Comparison of ENCODE assay signal across 8 cellular contexts in the genomic region with DNA sequence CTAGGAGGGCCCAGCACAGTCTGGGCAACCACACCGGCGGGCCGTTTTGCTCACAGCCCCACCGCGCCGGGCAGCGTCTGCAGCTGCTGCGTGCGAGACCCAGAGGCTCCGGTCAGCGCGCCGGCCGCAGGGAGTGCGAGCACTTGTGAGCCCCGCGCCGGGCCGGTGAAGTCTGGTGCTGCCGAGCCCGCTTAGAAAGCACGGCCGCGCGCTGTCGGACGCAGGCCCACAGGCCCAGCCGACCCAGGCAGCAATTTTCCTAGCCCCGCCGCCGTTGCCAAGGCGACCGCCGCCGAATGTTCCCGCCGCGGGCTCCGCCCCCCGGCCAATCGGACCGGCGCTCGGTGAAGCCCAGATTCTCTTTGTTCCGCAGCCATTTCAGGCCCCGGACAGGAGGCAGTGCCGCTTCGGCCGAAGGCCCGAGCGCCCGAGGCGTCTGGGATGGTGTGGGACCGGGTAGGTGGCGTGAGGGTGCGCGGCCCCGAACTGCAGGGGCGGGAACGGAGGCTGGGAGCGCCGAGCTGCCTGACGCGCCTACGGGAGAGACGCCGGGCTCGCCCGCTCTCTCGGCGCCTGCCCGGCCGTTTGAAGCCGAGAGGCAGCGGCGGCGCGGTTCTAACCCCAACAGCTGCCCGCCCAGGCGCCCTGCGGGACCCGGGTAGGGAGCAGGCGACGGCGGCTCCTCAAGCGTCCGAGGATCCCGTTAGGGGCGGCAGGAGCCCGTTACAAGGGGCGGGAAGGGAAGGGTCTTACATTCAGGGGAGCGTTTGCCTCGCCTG. TPM values are rescaled to one million over a fixed set of nuclear protein-coding genes. Genes with fewer than 3 reads are reported as not detected.
DNase-seq lines count a peak whose midpoint lies in the region; ATAC-seq and TF ChIP-seq lines count a peak whose summit lies in the region.

Gene TNPO1, plus strand, starts transcription at position 365 of the 779 bp plus-strand sequence. Its CDS starts 77 bp downstream, at position 442.

- peak within 1 kb of the TSS; percentile 92 for H3K4me2 ChIP-seq in parathyroid adenoma (ENCODE audit: low read length)

- H3K4me3 ChIP-seq in adipocyte (ENCODE audit: low read length) (peak within 1 kb of the TSS; percentile 94), cardiac muscle cell (peak within 1 kb of the TSS; percentile 75), parathyroid adenoma (ENCODE audit: low read depth, low read length) (peak within 1 kb of the TSS; percentile 70), tibial artery (peak within 1 kb of the TSS; percentile 68 to 86)

- H2AFZ ChIP-seq in parathyroid adenoma, result peak within 1 kb of the TSS; percentile 98

- peak within 1 kb of the TSS; percentile 98 for H3K27ac ChIP-seq in cardiac muscle cell
- H3K27ac ChIP-seq in parathyroid adenoma, result peak within 1 kb of the TSS; percentile 98
- peak within 1 kb of the TSS; percentile 96 to 99 for H3K27ac ChIP-seq in tibial artery

- peak within 1 kb of the TSS; percentile 99 for H3K9ac ChIP-seq in adipocyte (ENCODE audit: low read length)
- peak within 1 kb of the TSS; percentile 79 for H3K9ac ChIP-seq in parathyroid adenoma

- H3K27me3 ChIP-seq in adipocyte (replicated peaks; ENCODE audit: control insufficient read depth, insufficient read depth, low read length) (no peaks in the 10 kb centered on the region), cardiac muscle cell (no peaks in the 10 kb centered on the region), parathyroid adenoma (ENCODE audit: control insufficient read depth, insufficient read depth, low read length) (no peaks in the 10 kb centered on the region), tibial artery (no peaks in the 10 kb centered on the region)

- TF ChIP-seq CTCF in GM10266 (IDR thresholded peaks at IDR 0.05; ENCODE audit: control insufficient read depth, insufficient read depth, low read depth, missing control alignments), result no peak
- TF ChIP-seq CTCF in cardiac muscle cell (IDR thresholded peaks at IDR 0.05; ENCODE audit: low read depth, low read length), result no peak
- TF ChIP-seq CTCF in parathyroid adenoma (IDR thresholded peaks at IDR 0.05), result peak; percentile 10
- TF ChIP-seq CTCF in tibial artery (IDR thresholded peaks at IDR 0.05), result no peak

- H3K79me2 ChIP-seq in parathyroid adenoma, result peaks cover 29% of the 10 kb centered on the region

- peak; percentile 89 for DNase-seq in GM10266 (ENCODE audit: extremely low spot score)
- DNase-seq in NCI-H1048 (lab: John Stamatoyannopoulos, UW), result peak; percentile 75
- DNase-seq in T follicular helper cell (ENCODE audit: low read depth), result peak; percentile 71
- DNase-seq in adipocyte (ENCODE audit: low read depth), result peak; percentile 96
- peak; percentile 96 to 97 for DNase-seq in cardiac muscle cell (ENCODE audit: low read depth in 1 of 2, low spot score in 1 of 2)
- peak; percentile 93 to 96 for DNase-seq in tibial artery

- intact Hi-C loops in tibial artery (cut with DNase I; ENCODE audit: low total_unique reads), result no loop called here

- H3K36me3 ChIP-seq in adipocyte (ENCODE audit: control insufficient read depth, insufficient read depth, low read length, severe bottlenecking), result peaks cover 5% of the 10 kb centered on the region
- H3K36me3 ChIP-seq in cardiac muscle cell, result no peaks in the 10 kb centered on the region
- no peaks in the 10 kb centered on the region for H3K36me3 ChIP-seq in parathyroid adenoma (ENCODE audit: control insufficient read depth, insufficient read depth, low read length)
- H3K36me3 ChIP-seq in tibial artery, result no peaks in the 10 kb centered on the region

- peaks cover 7% of the 10 kb centered on the region for H3K9me3 ChIP-seq in adipocyte (ENCODE audit: control insufficient read depth, low read length)
- no peaks in the 10 kb centered on the region for H3K9me3 ChIP-seq in cardiac muscle cell (ENCODE audit: low read depth)
- no peaks in the 10 kb centered on the region for H3K9me3 ChIP-seq in parathyroid adenoma (ENCODE audit: control insufficient read depth, low read length)
- no peaks in the 10 kb centered on the region for H3K9me3 ChIP-seq in tibial artery

- H3K4me1 ChIP-seq in adipocyte (ENCODE audit: control insufficient read depth, insufficient read depth, low read length), result peaks cover 28% of the 10 kb centered on the region
- H3K4me1 ChIP-seq in cardiac muscle cell (ENCODE audit: low read depth), result peaks cover 22% of the 10 kb centered on the region
- peaks cover 9% of the 10 kb centered on the region for H3K4me1 ChIP-seq in parathyroid adenoma
- peaks cover 0 to 26% (median 8%) of the 10 kb centered on the region in 4 donors for H3K4me1 ChIP-seq in tibial artery

- peak; percentile 81 for ATAC-seq in HG02571 (IDR thresholded peaks at IDR 0.05; ENCODE audit: unreplicated experiment)

RNA-seq across cellular contexts. Expression of gene TNPO1, which starts in this region (rescaled TPM):
- 112 and 195 TPM in 2 replicates for total RNA-seq in cardiac muscle cell
- polyA plus RNA-seq in cardiac muscle cell, result 40.4 and 79.9 TPM in 2 replicates

Comparison
In these comparisons a context has a peak if more than half of its experiments do, and no peak if none do; other contexts are left out.
1. Peak in every context shown above with its lines: DNase-seq, ATAC-seq, H3K4me3 ChIP-seq and H3K27ac ChIP-seq.